Comparison of ENCODE assay signal across 8 cellular contexts in the genomic region with DNA sequence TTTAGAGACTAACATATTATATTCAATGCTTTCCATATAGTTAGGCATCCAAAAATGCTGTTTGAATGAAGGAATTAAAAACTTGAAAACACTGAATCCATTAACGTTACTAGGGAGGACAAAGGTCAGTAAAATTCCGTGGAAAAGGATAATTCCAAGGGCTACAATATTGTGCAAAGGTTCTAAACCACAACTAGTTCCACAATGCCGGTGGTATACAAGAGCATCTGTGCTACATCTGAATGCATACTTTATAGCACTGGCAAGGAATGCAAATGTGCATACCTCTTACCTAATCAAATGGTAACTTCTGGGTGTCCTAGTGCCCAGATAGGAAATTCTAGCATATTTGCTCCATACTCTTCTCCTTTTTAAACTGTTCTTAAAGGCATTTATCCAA. TPM values are rescaled to one million over a fixed set of nuclear protein-coding genes. Genes with fewer than 3 reads are reported as not detected.
DNase-seq lines count a peak whose midpoint lies in the region; ATAC-seq and TF ChIP-seq lines count a peak whose summit lies in the region.
"Had no signal": no experiment of that assay in that cellular context is flagged by ENCODE, and none has a peak within 500 bp of the region (broad histone marks: within the 10 kb centered on the region; RNA-seq: fewer than 3 reads in every experiment).

No MANE protein-coding gene starts in this region.

- peak overlapping the region; percentile 63 for H3K4me3 Mint-ChIP-seq in neural progenitor cell

- H3K36me3 ChIP-seq in Loucy (ENCODE audit: insufficient read depth, low read length) (peaks cover 3% of the 10 kb centered on the region; the same call in 1 of the 2 replicates), neural progenitor cell (peaks cover 11% of the 10 kb centered on the region)

- no peak for ATAC-seq in HG03342 (IDR thresholded peaks at IDR 0.05; ENCODE audit: unreplicated experiment)
- ATAC-seq: mucosa of descending colon had no signal

- H3K9me3 Mint-ChIP-seq in neural progenitor cell, result no peaks in the 10 kb centered on the region

- H3F3A ChIP-seq in Loucy (ENCODE audit: low read depth), result no peaks in the 10 kb centered on the region
- no peaks in the 10 kb centered on the region for H3F3A ChIP-seq in neural progenitor cell (ENCODE audit: low read depth)

- peak overlapping the region; percentile 91 for H3K4me2 ChIP-seq in Loucy (ENCODE audit: low read depth, low read length, poor library complexity, severe bottlenecking)
- peak overlapping the region; percentile 94 for H3K4me2 ChIP-seq in neural progenitor cell

- TF ChIP-seq CTCF in Loucy (conservative IDR thresholded peaks at IDR 0.05; ENCODE audit: low read length) (no peak), astrocyte of the cerebellum (IDR thresholded peaks at IDR 0.05; ENCODE audit: low read depth, low read length, missing control alignments) (no peak), neural progenitor cell (IDR thresholded peaks at IDR 0.05) (no peak)

- H3K27ac ChIP-seq in neural progenitor cell, result no peak overlapping the region

- H3K4me1 Mint-ChIP-seq in neural progenitor cell, result peaks cover 35% of the 10 kb centered on the region

- no peaks in the 10 kb centered on the region for H3K9me3 ChIP-seq in Loucy (ENCODE audit: insufficient read depth, low read depth, low read length)
- H3K9me3 ChIP-seq in neural progenitor cell (ENCODE audit: low read depth), result no peaks in the 10 kb centered on the region
- H3K9me3 ChIP-seq: mucosa of descending colon had no signal

- H3K4me3 ChIP-seq in Loucy (ENCODE audit: low read length, poor library complexity, severe bottlenecking), result peak overlapping the region; percentile 96
- H3K4me3 ChIP-seq in astrocyte of the cerebellum (ENCODE audit: low read depth, low read length), result peak overlapping the region; percentile 5
- peak overlapping the region; percentile 82 for H3K4me3 ChIP-seq in neural progenitor cell
- H3K4me3 ChIP-seq: mucosa of descending colon had no signal

- H3K27me3 Mint-ChIP-seq in neural progenitor cell (ENCODE audit: insufficient read depth, low read depth), result peaks cover 8% of the 10 kb centered on the region

- H3K9ac ChIP-seq in Loucy (ENCODE audit: low read depth, low read length, poor library complexity, severe bottlenecking) (peak overlapping the region; percentile 98), neural progenitor cell (no peak overlapping the region)

- no peaks in the 10 kb centered on the region for H3K27me3 ChIP-seq in Loucy (ENCODE audit: insufficient read depth, low read length, poor library complexity, severe bottlenecking)
- no peaks in the 10 kb centered on the region for H3K27me3 ChIP-seq in neural progenitor cell

- peaks cover 11% of the 10 kb centered on the region for H3K36me3 Mint-ChIP-seq in neural progenitor cell

- peaks cover 48% of the 10 kb centered on the region for H3K4me1 ChIP-seq in Loucy (ENCODE audit: insufficient read depth, low read length, poor library complexity, severe bottlenecking)
- H3K4me1 ChIP-seq in neural progenitor cell, result peaks cover 19% of the 10 kb centered on the region

- no peak overlapping the region for H3K27ac Mint-ChIP-seq in neural progenitor cell

- no peaks in the 10 kb centered on the region for H3K9me2 ChIP-seq in Loucy (replicated peaks; ENCODE audit: low read depth, low read length)

- H3K79me2 ChIP-seq in Loucy (ENCODE audit: insufficient read depth, low read length) (peaks cover 67% of the 10 kb centered on the region), neural progenitor cell (ENCODE audit: low read depth) (peaks cover 60% of the 10 kb centered on the region)

- H4K20me1 ChIP-seq in Loucy (ENCODE audit: insufficient read depth, low read length, poor library complexity, severe bottlenecking) (peaks cover 8% of the 10 kb centered on the region), neural progenitor cell (ENCODE audit: low read depth) (no peaks in the 10 kb centered on the region)

- in situ Hi-C loops in astrocyte of the cerebellum (cut with HindIII; ENCODE audit: low sequenced_read_pairs), result no loop called here

- DNase-seq in EH (ENCODE audit: low read depth) (peak; percentile 60), astrocyte of the cerebellum (ENCODE audit: low read depth) (peak; percentile 49), neural progenitor cell (ENCODE audit: low spot score) (peak; percentile 8)
- DNase-seq in stimulated activated CD4-positive, alpha-beta T cell treated with anti-CD3 and anti-CD28 coated beads, Interleukin-4, amount 100 ng/mL, for 4 hours, result no peak
- no peak for DNase-seq in stimulated activated CD4-positive, alpha-beta T cell treated with anti-CD3 and anti-CD28 coated beads, Interleukin-1b, Interleukin-23, amount 100 ng/mL, for 48 hours
- DNase-seq: mucosa of descending colon had no signal

- H2AFZ ChIP-seq in Loucy (ENCODE audit: low read length) (no peak overlapping the region), neural progenitor cell (replicated peaks) (no peak overlapping the region)

RNA-seq across cellular contexts. Expression of a gene that starts 2.2 kb away (rescaled TPM):
- 69.8 and 95.3 TPM in 2 replicates for total RNA-seq in neural progenitor cell (ENCODE audit: low replicate concordance)

Comparison
In these comparisons a context has a peak if more than half of its experiments do, and no peak if none do; other contexts are left out.
1. DNase-seq: peak in EH (single experiment), astrocyte of the cerebellum (single experiment) and neural progenitor cell (single experiment); none in stimulated activated CD4-positive, alpha-beta T cell treated with anti-CD3 and anti-CD28 coated beads, Interleukin-4, amount 100 ng/mL, for 4 hours (0 of 2) and stimulated activated CD4-positive, alpha-beta T cell treated with anti-CD3 and anti-CD28 coated beads, Interleukin-1b, Interleukin-23, amount 100 ng/mL, for 48 hours (single experiment).
2. H3K4me3 ChIP-seq: peak in every context shown above with its lines; median percentile 96 in Loucy; 82 in neural progenitor cell; 5 in astrocyte of the cerebellum.